8 cellular contexts compared by ENCODE assay signal in the genomic region with DNA sequence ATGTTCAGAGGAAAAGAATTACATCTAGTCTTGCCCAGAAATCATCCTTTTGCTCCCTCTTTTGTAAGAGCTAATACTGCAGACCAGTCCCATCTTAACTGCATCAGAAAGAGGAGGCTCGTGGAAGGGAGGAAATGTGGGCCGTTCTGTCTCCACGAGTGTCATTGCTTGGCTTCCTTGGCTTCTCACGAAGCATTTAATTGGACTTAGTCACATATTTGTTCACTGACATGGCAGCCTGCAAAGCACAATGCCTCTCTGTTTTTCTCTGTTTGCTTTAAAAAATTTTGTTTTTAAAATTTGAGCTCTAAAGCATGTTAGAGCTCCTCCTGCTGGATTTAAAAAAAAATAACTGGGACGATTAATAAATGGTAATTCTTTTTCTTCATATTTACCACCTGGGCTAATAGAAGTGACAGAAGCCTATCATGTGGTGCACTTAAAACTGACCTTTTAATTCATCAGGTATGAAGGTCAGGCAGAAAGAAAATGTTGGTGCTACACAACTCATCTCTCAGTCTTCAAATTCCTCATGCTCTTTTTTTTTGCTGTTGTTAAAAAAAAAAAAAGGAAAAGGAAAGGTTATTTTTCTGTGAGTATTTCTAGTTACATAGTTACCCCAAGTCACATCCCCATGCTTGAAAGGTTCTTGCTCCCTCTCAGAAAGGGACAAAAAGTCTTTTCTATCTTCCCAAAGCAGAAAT. TPM values are rescaled to one million over a fixed set of nuclear protein-coding genes. Genes with fewer than 3 reads are reported as not detected.
DNase-seq lines count a peak whose midpoint lies in the region; ATAC-seq and TF ChIP-seq lines count a peak whose summit lies in the region.

No MANE protein-coding gene starts in this region.

- H3K4me3 ChIP-seq in HFF-Myc (replicated peaks; ENCODE audit: low read depth, low read length) (no peak overlapping the region), PC-3 (ENCODE audit: low read length) (peak overlapping the region; percentile 1; the same call in 1 of the 2 replicates), body of pancreas (no peak overlapping the region), iPS-15b (ENCODE audit: low read depth, low read length) (no peak overlapping the region)

- H3F3A ChIP-seq in PC-3 (ENCODE audit: low read length, unreplicated experiment) = no peaks in the 10 kb centered on the region

- peaks cover 46% of the 10 kb centered on the region for H3K4me1 ChIP-seq in PC-3 (ENCODE audit: insufficient read depth, low read length)
- peaks cover 14% of the 10 kb centered on the region for H3K4me1 ChIP-seq in body of pancreas
- H3K4me1 ChIP-seq in iPS-15b (ENCODE audit: control insufficient read depth, insufficient read depth, low read length) = peaks cover 16% of the 10 kb centered on the region

- peak overlapping the region; percentile 59 for H3K27ac ChIP-seq in PC-3 (ENCODE audit: low read length)
- H3K27ac ChIP-seq in body of pancreas = peak overlapping the region in 3 of 4 donors; percentile 43 to 61 (median 44)

- peak overlapping the region; percentile 45 for H3K4me2 ChIP-seq in PC-3 (ENCODE audit: low read length)

- BruUV-seq in PC-3 (replicated peaks; lab: Mats Ljungman, UMichigan) = no TSS peak

- CTCF ChIA-PET in PC-3 (lab: Charles Lee) = interaction anchor here (0.6 to 2.9 kb wide), 22 partner anchors 11 to 882 kb away, joined by 3 to 43 read pairs (median 4); no protein-coding TSS in a partner anchor

- no peaks in the 10 kb centered on the region for H3K9me2 ChIP-seq in PC-3 (replicated peaks; ENCODE audit: low read length)

- no peaks in the 10 kb centered on the region for H3K27me3 ChIP-seq in PC-3 (ENCODE audit: low read length)
- H3K27me3 ChIP-seq in body of pancreas = no peaks in the 10 kb centered on the region
- H3K27me3 ChIP-seq in iPS-15b (ENCODE audit: control insufficient read depth, insufficient read depth, low read length) = no peaks in the 10 kb centered on the region

- H3K9me3 ChIP-seq in PC-3 (ENCODE audit: low read length) = no peaks in the 10 kb centered on the region
- H3K9me3 ChIP-seq in body of pancreas = no peaks in the 10 kb centered on the region
- H3K9me3 ChIP-seq in iPS-15b (ENCODE audit: control insufficient read depth, insufficient read depth, low read length) = no peaks in the 10 kb centered on the region

- H4K20me1 ChIP-seq in PC-3 (ENCODE audit: low read length) = no peaks in the 10 kb centered on the region

- TF ChIP-seq CTCF in HFF-Myc (IDR thresholded peaks at IDR 0.05; ENCODE audit: low read depth, low read length, missing control alignments) (peak; percentile 38), PC-3 (conservative IDR thresholded peaks at IDR 0.05; ENCODE audit: low read depth, low read length) (peak; percentile 99), body of pancreas (IDR thresholded peaks at IDR 0.05) (peak; percentile 48 to 73 (median 71))

- WGBS in body of pancreas, 2 donors = 3 to 7% methylated on average over 5 of the region's 5 CpGs

- H2AFZ ChIP-seq in PC-3 (ENCODE audit: low read length) = peak overlapping the region; percentile 72

- no peaks in the 10 kb centered on the region for H3K79me2 ChIP-seq in PC-3 (ENCODE audit: low read length)

- no peak for TF ChIP-seq POLR2A in body of pancreas (IDR thresholded peaks at IDR 0.05)

- intact Hi-C loops in PC-3 (cut with micrococcal nuclease) (loop anchor here (1.0 to 10.0 kb wide), 13 partner anchors 40 to 961 kb away; partner anchors contain the start of gene PRRC2C), body of pancreas (cut with DNase I) (loop anchor here (10.0 kb wide), 1 partner anchor 305 kb away; no protein-coding TSS in a partner anchor), sciatic nerve (cut with DNase I) (no loop called here)

- POLR2A ChIA-PET in PC-3 (lab: Charles Lee; ENCODE audit: unreplicated experiment) = interaction anchor here (0.5 to 1.2 kb wide), 5 partner anchors 41 to 883 kb away, joined by 3 to 7 read pairs (median 4); no protein-coding TSS in a partner anchor

- DNase-seq in DMS153 (lab: John Stamatoyannopoulos, UW) (peak; percentile 43), HFF-Myc (ENCODE audit: extremely low read depth, low read depth) (peak; percentile 77), PC-3 (peak; percentile 100), body of pancreas (peak; percentile 37 to 64 (median 48)), sciatic nerve (ENCODE audit: low spot score) (peak; percentile 72), NCI-H128 (lab: John Stamatoyannopoulos, UW; ENCODE audit: unreplicated experiment) (no peak)

- H3K9ac ChIP-seq in PC-3 (ENCODE audit: low read length) = peak overlapping the region; percentile 28
- H3K9ac ChIP-seq in iPS-15b (ENCODE audit: low read depth, low read length) = peak overlapping the region; percentile 14

- no peaks in the 10 kb centered on the region for H3K36me3 ChIP-seq in PC-3 (ENCODE audit: low read depth, low read length)
- no peaks in the 10 kb centered on the region for H3K36me3 ChIP-seq in body of pancreas (replicated peaks in 1 of 2; ENCODE audit: insufficient read depth in 1 of 2, low read depth in 2 of 2)
- H3K36me3 ChIP-seq in iPS-15b (ENCODE audit: control insufficient read depth, insufficient read depth, low read length) = no peaks in the 10 kb centered on the region

- peak; percentile 91 for ATAC-seq in PC-3
- ATAC-seq in body of pancreas = peak; percentile 85
- ATAC-seq in sciatic nerve = peak; percentile 96
- no peak for ATAC-seq in HG03439 (IDR thresholded peaks at IDR 0.05; ENCODE audit: unreplicated experiment)

RNA-seq across cellular contexts. Expression of gene C1orf105, which starts 21.0 kb away (rescaled TPM):
- total RNA-seq in PC-3 (2014; rRNA removed) = not detected in 2 replicates
- not detected for total RNA-seq in body of pancreas
- total RNA-seq in sciatic nerve = not detected

RNA-seq across cellular contexts. Expression of gene PIGC, which starts 44.3 kb away (rescaled TPM):
- total RNA-seq in PC-3 (2014; rRNA removed) (57.5 and 70.5 TPM in 2 replicates), body of pancreas (10 to 100 TPM; 16.5 to 18.4 TPM), sciatic nerve (19.1 TPM)

Comparison
In these comparisons a context has a peak if more than half of its experiments do, and no peak if none do; other contexts are left out.
1. CTCF ChIP-seq: peak in every context shown above with its lines; median percentile 99 in PC-3; 71 in body of pancreas; 38 in HFF-Myc.